In the genomic region with DNA sequence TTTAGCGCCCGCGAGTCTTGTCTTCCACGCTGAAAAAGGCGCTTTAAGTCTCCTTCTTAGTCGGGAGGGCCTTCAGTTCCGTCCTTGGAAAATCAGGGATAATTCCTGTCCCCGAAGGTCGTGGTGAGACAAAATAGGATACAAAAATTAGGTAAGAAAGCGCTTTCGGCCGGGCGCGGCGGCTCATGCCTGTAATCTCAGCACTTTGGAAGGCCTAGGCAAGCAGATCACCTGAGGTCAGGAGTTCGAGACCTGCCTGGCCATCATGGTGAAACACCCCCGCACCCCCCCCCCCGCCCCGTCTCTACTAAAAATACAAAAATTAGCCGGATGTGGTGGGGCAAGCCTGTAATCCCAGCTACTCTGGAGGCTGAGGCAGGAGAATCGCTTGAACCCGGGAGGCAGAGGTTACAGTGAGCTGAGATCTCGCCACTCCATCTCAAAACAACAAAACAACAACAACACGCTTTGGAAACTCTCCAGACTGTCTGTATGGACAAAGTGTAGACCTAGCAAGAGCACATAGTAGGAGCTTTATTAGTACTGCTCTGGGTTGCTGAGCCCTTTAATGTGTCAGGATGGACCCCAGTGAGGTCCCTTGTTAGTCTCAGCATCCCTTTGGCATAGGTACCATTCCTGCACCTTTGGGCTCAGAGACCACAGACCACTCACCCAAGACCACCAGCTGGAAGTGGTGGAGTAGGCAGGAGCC, we compare ENCODE assay signal across 9 cellular contexts. TPM values are rescaled to one million over a fixed set of nuclear protein-coding genes. Genes with fewer than 3 reads are reported as not detected.
DNase-seq lines count a peak whose midpoint lies in the region; TF ChIP-seq lines count a peak whose summit lies in the region.
"Had no signal": no experiment of that assay in that cellular context is flagged by ENCODE, and none has a peak within 500 bp of the region (broad histone marks: within the 10 kb centered on the region; RNA-seq: fewer than 3 reads in every experiment).

No MANE protein-coding gene starts in this region.

- H3K27me3 Mint-ChIP-seq in progenitor cell of endocrine pancreas, result peaks cover 42% of the 10 kb centered on the region

- no peaks in the 10 kb centered on the region for H3K4me1 Mint-ChIP-seq in progenitor cell of endocrine pancreas (ENCODE audit: low read depth)

- H3K36me3 ChIP-seq in ES-I3 (ENCODE audit: insufficient read depth, low read length) (no peaks in the 10 kb centered on the region), SJCRH30 (no peaks in the 10 kb centered on the region), fibroblast of lung (ENCODE audit: control insufficient read depth, insufficient read depth, low read length) (no peaks in the 10 kb centered on the region)

- H3K4me3 Mint-ChIP-seq in progenitor cell of endocrine pancreas (ENCODE audit: low read depth), result peak overlapping the region; percentile 78

- H3K27ac ChIP-seq in SJCRH30 (no peak overlapping the region), fibroblast of lung (ENCODE audit: insufficient read depth, low read length) (no peak overlapping the region)

- no peaks in the 10 kb centered on the region for H3K4me1 ChIP-seq in ES-I3 (ENCODE audit: insufficient read depth, low read length)
- H3K4me1 ChIP-seq in SJCRH30, result no peaks in the 10 kb centered on the region
- H3K4me1 ChIP-seq in fibroblast of lung (ENCODE audit: control insufficient read depth, extremely low read depth, insufficient read depth, low read length), result no peaks in the 10 kb centered on the region

- peak overlapping the region; percentile 64 for H3K27ac Mint-ChIP-seq in progenitor cell of endocrine pancreas

- no peaks in the 10 kb centered on the region for H3K9me3 Mint-ChIP-seq in progenitor cell of endocrine pancreas (ENCODE audit: low read depth)

- peak overlapping the region; percentile 73; the same call in 1 of the 2 replicates for H3K9ac ChIP-seq in ES-I3 (ENCODE audit: low read depth, low read length)
- H3K9ac ChIP-seq in fibroblast of lung (ENCODE audit: insufficient read depth, low read length), result peak overlapping the region; percentile 37

- H3K9me3 ChIP-seq in ES-I3 (ENCODE audit: control insufficient read depth, insufficient read depth, low read length) (no peaks in the 10 kb centered on the region), SJCRH30 (replicated peaks) (no peaks in the 10 kb centered on the region), fibroblast of lung (ENCODE audit: control insufficient read depth, insufficient read depth, low read depth, low read length) (no peaks in the 10 kb centered on the region)

- no peaks in the 10 kb centered on the region for H3K79me2 ChIP-seq in fibroblast of lung (ENCODE audit: control insufficient read depth, insufficient read depth, low read length)

- H3K36me3 Mint-ChIP-seq in progenitor cell of endocrine pancreas (ENCODE audit: insufficient read depth), result no peaks in the 10 kb centered on the region

- H3K27me3 ChIP-seq in SJCRH30 (no peaks in the 10 kb centered on the region), fibroblast of lung (ENCODE audit: control insufficient read depth, insufficient read depth, low read length) (no peaks in the 10 kb centered on the region)

- no peak for TF ChIP-seq CTCF in fibroblast of lung (conservative IDR thresholded peaks at IDR 0.05 in 1 of 2, IDR thresholded peaks at IDR 0.05 in 1 of 2; ENCODE audit: low read depth in 1 of 2, low read length in 2 of 2)
- TF ChIP-seq CTCF in progenitor cell of endocrine pancreas (IDR thresholded peaks at IDR 0.05; ENCODE audit: unreplicated experiment), result no peak

- peak overlapping the region; percentile 89 for H2AFZ ChIP-seq in fibroblast of lung (ENCODE audit: low read length)

- H4K20me1 ChIP-seq in fibroblast of lung (ENCODE audit: control insufficient read depth, extremely low read depth, insufficient read depth, low read length), result no peaks in the 10 kb centered on the region

- H3K4me3 ChIP-seq in SJCRH30 (peak overlapping the region; percentile 61), fibroblast of lung (replicated peaks in 1 of 4; ENCODE audit: control extremely low read depth in 1 of 4, insufficient read depth in 1 of 4, low read depth in 3 of 4, low read length in 4 of 4) (peak overlapping the region; percentile 54 to 68 (median 62))

- no peak for DNase-seq in SJCRH30
- DNase-seq in fibroblast of lung (ENCODE audit: low read depth in 2 of 2), result no peak
- no peak for DNase-seq in progenitor cell of endocrine pancreas (ENCODE audit: low spot score, unreplicated experiment)
- DNase-seq in NCI-H128 (lab: John Stamatoyannopoulos, UW; ENCODE audit: unreplicated experiment), result no peak
- no peak for DNase-seq in hepatic stellate cell (ENCODE audit: low spot score)
- no peak for DNase-seq in epidermal melanocyte (ENCODE audit: insufficient read length, low spot score)
- DNase-seq in NCI-H345 treated with DMSO at 0.1 percent for 48 hours (lab: John Stamatoyannopoulos, UW; ENCODE audit: unreplicated experiment), result no peak
- DNase-seq: NCI-H2107 had no signal

- peak overlapping the region; percentile 82 for H3K4me2 ChIP-seq in fibroblast of lung (ENCODE audit: extremely low read depth, insufficient read depth, low read length)

RNA-seq across cellular contexts. Expression of a gene that starts 0.8 kb away (rescaled TPM):
- total RNA-seq in SJCRH30 (2014; rRNA removed; shearing (Covaris generic)), result 17.6 and 18.6 TPM in 2 replicates
- 57.5 and 69.9 TPM in 2 replicates for total RNA-seq in fibroblast of lung
- polyA plus RNA-seq in fibroblast of lung, result 24.2 and 38.1 TPM in 2 replicates
- polyA plus RNA-seq in fibroblast of lung (2012), result 36.6 and 61.1 TPM in 2 replicates
- 59.7 and 87.2 TPM in 2 replicates for polyA minus RNA-seq in fibroblast of lung (ENCODE audit: low replicate concordance)
- 23.2 and 27.0 TPM in 2 replicates for total RNA-seq in progenitor cell of endocrine pancreas

RNA-seq across cellular contexts. Expression of a gene that starts 15.7 kb away (rescaled TPM):
- total RNA-seq in SJCRH30 (2014; rRNA removed; shearing (Covaris generic)), result not detected in 2 replicates
- total RNA-seq in fibroblast of lung, result 0.33 TPM in 1 of 2 replicates, not detected in the other
- 0.06 TPM in 1 of 2 replicates, not detected in the other for polyA plus RNA-seq in fibroblast of lung
- polyA plus RNA-seq in fibroblast of lung (2012), result 0.16 TPM in 1 of 2 replicates, not detected in the other
- polyA minus RNA-seq in fibroblast of lung (ENCODE audit: low replicate concordance), result not detected in 2 replicates
- total RNA-seq in progenitor cell of endocrine pancreas, result 0.96 and 1.1 TPM in 2 replicates

RNA-seq across cellular contexts. Expression of a gene that starts 31.3 kb away (rescaled TPM):
- 66.2 and 72.2 TPM in 2 replicates for total RNA-seq in SJCRH30 (2014; rRNA removed; shearing (Covaris generic))
- total RNA-seq in fibroblast of lung (0.33 and 1.0 TPM in 2 replicates), progenitor cell of endocrine pancreas (6.3 and 7.8 TPM in 2 replicates)
- polyA plus RNA-seq in fibroblast of lung, result 0.38 and 1.6 TPM in 2 replicates
- polyA plus RNA-seq in fibroblast of lung (2012), result 0.43 and 2.5 TPM in 2 replicates
- polyA minus RNA-seq in fibroblast of lung (ENCODE audit: low replicate concordance), result not detected in 2 replicates
